ENCODE assay signal across 22 cellular contexts in the genomic region with DNA sequence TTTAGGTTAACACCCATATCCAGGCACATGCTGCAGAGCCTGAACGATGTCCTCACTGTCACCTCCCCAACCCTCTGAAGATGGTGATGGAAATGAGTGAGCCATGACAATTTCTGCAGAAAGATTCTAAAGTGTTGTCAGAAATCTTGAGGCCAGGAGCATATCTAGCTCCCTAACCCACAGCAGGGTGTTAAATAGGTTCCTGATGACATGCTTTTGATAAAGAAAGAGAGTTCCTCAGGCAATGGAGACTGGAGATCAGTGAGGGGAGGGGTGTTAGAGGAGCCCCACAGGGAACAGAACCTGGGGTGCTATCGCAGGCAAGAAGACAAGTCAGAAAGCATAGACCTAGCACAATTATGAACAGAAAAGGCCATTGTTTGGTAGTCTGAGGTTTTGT.
"Had no signal": no experiment of that assay in that cellular context is flagged by ENCODE, and none has a peak within 500 bp of the region (broad histone marks: within the 10 kb centered on the region; RNA-seq: fewer than 3 reads in every experiment).

No MANE protein-coding gene starts in this region.

- H3K4me3 ChIP-seq: coronary artery, esophagus squamous epithelium, gastrocnemius medialis, stomach, suprapubic skin, tibial nerve had no signal

- H3K27ac Mint-ChIP-seq: activated naive CD8-positive, alpha-beta T cell treated with anti-CD3 and anti-CD28 coated beads for 36 hours; activated T-helper 2 cell treated with anti-CD3 and anti-CD28 coated beads, Interferon-gamma antibody, Interleukin-2, Interleukin-4, amounts not matched to agents 10 μg/mL and 5 μg/mL and 100 μg/mL, durations not matched to agents 14 hours and 24 hours and 36 hours; stimulated activated memory B cell treated with anti-CD40 and anti-IgM and Interleukin-4, amounts not matched to agents 10 μg/mL and 1 μg/mL and 100 μg/mL, for 72 hours had no signal

- H3K36me3 ChIP-seq: esophagus squamous epithelium, gastrocnemius medialis, stomach, suprapubic skin, tibial nerve had no signal

- H3K9me3 Mint-ChIP-seq: activated naive CD8-positive, alpha-beta T cell treated with anti-CD3 and anti-CD28 coated beads for 36 hours; activated T-cell treated with anti-CD3 and anti-CD28 coated beads, Interleukin-2, amount 50 U/mL, for 4 hours; activated T-helper 2 cell treated with anti-CD3 and anti-CD28 coated beads, Interferon-gamma antibody, Interleukin-2, Interleukin-4, amounts not matched to agents 10 μg/mL and 5 μg/mL and 100 μg/mL, durations not matched to agents 14 hours and 24 hours and 36 hours; nephron; stimulated activated memory B cell treated with anti-CD40 and anti-IgM and Interleukin-4, amounts not matched to agents 10 μg/mL and 1 μg/mL and 100 μg/mL, for 72 hours; WTC11 had no signal

- H3K4me3 Mint-ChIP-seq: activated naive CD8-positive, alpha-beta T cell treated with anti-CD3 and anti-CD28 coated beads for 36 hours; activated T-cell treated with anti-CD3 and anti-CD28 coated beads, Interleukin-2, amount 50 U/mL, for 4 hours; nephron; stimulated activated memory B cell treated with anti-CD40 and anti-IgM and Interleukin-4, amounts not matched to agents 10 μg/mL and 1 μg/mL and 100 μg/mL, for 72 hours had no signal

- H3K4me1 Mint-ChIP-seq: activated naive CD8-positive, alpha-beta T cell treated with anti-CD3 and anti-CD28 coated beads for 36 hours; stimulated activated memory B cell treated with anti-CD40 and anti-IgM and Interleukin-4, amounts not matched to agents 10 μg/mL and 1 μg/mL and 100 μg/mL, for 72 hours had no signal

- H3K27ac ChIP-seq: coronary artery, esophagus squamous epithelium, gastrocnemius medialis, suprapubic skin, tibial nerve had no signal

- H3K36me3 Mint-ChIP-seq: activated naive CD8-positive, alpha-beta T cell treated with anti-CD3 and anti-CD28 coated beads for 36 hours; stimulated activated memory B cell treated with anti-CD40 and anti-IgM and Interleukin-4, amounts not matched to agents 10 μg/mL and 1 μg/mL and 100 μg/mL, for 72 hours; WTC11 had no signal

- H3K27me3 ChIP-seq: gastrocnemius medialis, stomach, suprapubic skin, tibial nerve had no signal

- DNase-seq: activated CD4-positive, alpha-beta T cell treated with anti-CD3 and anti-CD28 coated beads, Interleukin-2, amount 50 U/mL, for 48 hours; activated CD8-positive, alpha-beta memory T cell treated with anti-CD3 and anti-CD28 coated beads, Interleukin-2, amount 50 U/mL, for 48 hours; activated naive CD4-positive, alpha-beta T cell treated with Interleukin-2 at 50 U/mL for 16 hours; activated naive CD8-positive, alpha-beta T cell treated with anti-CD3 and anti-CD28 coated beads for 36 hours; activated T-cell treated with anti-CD3 and anti-CD28 coated beads, Interleukin-2, amount 50 U/mL, for 4 hours; cerebellar nuclear complex; esophagus squamous epithelium; gastrocnemius medialis; hypothalamus; left cardiac atrium; nucleus accumbens; small intestine; stomach; T1000 had no signal

- ATAC-seq: activated T-cell treated with anti-CD3 and anti-CD28 coated beads, Interleukin-2, amount 50 U/mL, for 4 hours; gastrocnemius medialis; left cardiac atrium; sciatic nerve; stimulated activated memory B cell treated with anti-CD40 and anti-IgM and Interleukin-4, amounts not matched to agents 10 μg/mL and 1 μg/mL and 100 μg/mL, for 72 hours; WTC11 had no signal

- H3K9me3 ChIP-seq: esophagus squamous epithelium, gastrocnemius medialis, stomach, suprapubic skin, tibial nerve had no signal
